Comparison of ENCODE assay signal across 15 cellular contexts in genomic region chr19:8631425-8631819, GRCh38. TPM values are rescaled to one million over a fixed set of nuclear protein-coding genes. Genes with fewer than 3 reads are reported as not detected.
DNase-seq lines count a peak whose midpoint lies in the region; ATAC-seq and TF ChIP-seq lines count a peak whose summit lies in the region.
"Had no signal": no experiment of that assay in that cellular context is flagged by ENCODE, and none has a peak within 500 bp of the region (broad histone marks: within the 10 kb centered on the region; RNA-seq: fewer than 3 reads in every experiment).

No MANE protein-coding gene starts in this region.

- H3K79me2 ChIP-seq in fibroblast of lung (ENCODE audit: control insufficient read depth, insufficient read depth, low read length), result no peaks in the 10 kb centered on the region

- no peak overlapping the region for H2BK120ac ChIP-seq in neuronal stem cell (ENCODE audit: low read depth, low read length)

- H3K79me1 ChIP-seq in neuronal stem cell (ENCODE audit: low read depth, low read length), result no peaks in the 10 kb centered on the region

- no peak overlapping the region for H2BK15ac ChIP-seq in neuronal stem cell (ENCODE audit: low read length)

- no peak overlapping the region for H4K8ac ChIP-seq in neuronal stem cell (ENCODE audit: low read depth, low read length)

- no peak overlapping the region for H3K4me2 ChIP-seq in fibroblast of lung (ENCODE audit: extremely low read depth, insufficient read depth, low read length)
- no peak overlapping the region for H3K4me2 ChIP-seq in neuronal stem cell (ENCODE audit: insufficient read depth, low read length, poor library complexity, severe bottlenecking)

- no CpG with 5 or more reads among the region's 11 CpGs for WGBS in neuronal stem cell (ENCODE audit: extremely low coverage in 2 of 2, insufficient read length in 2 of 2, insufficient replicate concordance in 1 of 2), 2 donors

- H3K9ac ChIP-seq in fibroblast of lung (ENCODE audit: insufficient read depth, low read length) (no peak overlapping the region), neuronal stem cell (ENCODE audit: low read depth, low read length, poor library complexity) (no peak overlapping the region)

- no peak overlapping the region for H3K4me3 Mint-ChIP-seq in stimulated activated effector memory CD8-positive, alpha-beta T cell treated with anti-CD3 and anti-CD28 coated beads, Interleukin-12 subunit alpha, Interleukin-12 subunit beta, amount 100 ng/mL, for 72 hours
- H3K4me3 Mint-ChIP-seq: activated CD8-positive, alpha-beta T cell treated with anti-CD3 and anti-CD28 coated beads for 36 hours; activated naive CD4-positive, alpha-beta T cell treated with anti-CD3 and anti-CD28 coated beads, Interleukin-2, amount 50 U/mL, for 24 hours had no signal

- no peak overlapping the region for H3K14ac ChIP-seq in neuronal stem cell (ENCODE audit: low read length)

- peak overlapping the region; percentile 11 for H3K18ac ChIP-seq in neuronal stem cell (ENCODE audit: low read length)

- ATAC-seq in HG03442 (IDR thresholded peaks at IDR 0.05; ENCODE audit: unreplicated experiment) (no peak), HG02759 (IDR thresholded peaks at IDR 0.05; ENCODE audit: unreplicated experiment) (no peak)
- ATAC-seq in stimulated activated effector memory CD8-positive, alpha-beta T cell treated with anti-CD3 and anti-CD28 coated beads, Interleukin-12 subunit alpha, Interleukin-12 subunit beta, amount 100 ng/mL, for 72 hours, result no peak
- ATAC-seq: activated CD8-positive, alpha-beta T cell treated with anti-CD3 and anti-CD28 coated beads for 36 hours had no signal

- H4K91ac ChIP-seq in neuronal stem cell (ENCODE audit: low read depth, low read length, poor library complexity), result no peak overlapping the region

- H3K27ac Mint-ChIP-seq in stimulated activated effector memory CD8-positive, alpha-beta T cell treated with anti-CD3 and anti-CD28 coated beads, Interleukin-12 subunit alpha, Interleukin-12 subunit beta, amount 100 ng/mL, for 72 hours, result no peak overlapping the region
- H3K27ac Mint-ChIP-seq: activated CD8-positive, alpha-beta T cell treated with anti-CD3 and anti-CD28 coated beads for 36 hours; activated naive CD4-positive, alpha-beta T cell treated with anti-CD3 and anti-CD28 coated beads, Interleukin-2, amount 50 U/mL, for 24 hours had no signal

- H3K36me3 Mint-ChIP-seq in stimulated activated effector memory CD8-positive, alpha-beta T cell treated with anti-CD3 and anti-CD28 coated beads, Interleukin-12 subunit alpha, Interleukin-12 subunit beta, amount 100 ng/mL, for 72 hours, result no peaks in the 10 kb centered on the region
- H3K36me3 Mint-ChIP-seq: activated naive CD4-positive, alpha-beta T cell treated with anti-CD3 and anti-CD28 coated beads, Interleukin-2, amount 50 U/mL, for 24 hours had no signal

- H3K27ac ChIP-seq in SJSA1, result peak overlapping the region; percentile 72
- no peak overlapping the region for H3K27ac ChIP-seq in fibroblast of lung (ENCODE audit: insufficient read depth, low read length)
- H3K27ac ChIP-seq in neuronal stem cell (replicated peaks; ENCODE audit: low read length), result peak overlapping the region; percentile 52

- no peaks in the 10 kb centered on the region for H4K20me1 ChIP-seq in fibroblast of lung (ENCODE audit: control insufficient read depth, extremely low read depth, insufficient read depth, low read length)

- H3K36me3 ChIP-seq in SJSA1, result no peaks in the 10 kb centered on the region
- no peaks in the 10 kb centered on the region for H3K36me3 ChIP-seq in fibroblast of lung (ENCODE audit: control insufficient read depth, insufficient read depth, low read length)
- no peaks in the 10 kb centered on the region for H3K36me3 ChIP-seq in neuronal stem cell (replicated peaks in 1 of 2; ENCODE audit: control insufficient read depth in 2 of 2, insufficient read depth in 2 of 2, low read length in 2 of 2)

- H3K4ac ChIP-seq in neuronal stem cell (ENCODE audit: low read length), result no peak overlapping the region

- H3K4me1 ChIP-seq in SJSA1 (replicated peaks), result peaks cover 40% of the 10 kb centered on the region
- no peaks in the 10 kb centered on the region for H3K4me1 ChIP-seq in fibroblast of lung (ENCODE audit: control insufficient read depth, extremely low read depth, insufficient read depth, low read length)
- peaks cover 0 to 11% of the 10 kb centered on the region in 2 donors for H3K4me1 ChIP-seq in neuronal stem cell (ENCODE audit: control insufficient read depth in 2 of 2, insufficient read depth in 1 of 2, low read depth in 1 of 2, low read length in 2 of 2)

- no peak overlapping the region for H2AK5ac ChIP-seq in neuronal stem cell (ENCODE audit: low read depth, low read length)

- H3K9me3 Mint-ChIP-seq in stimulated activated effector memory CD8-positive, alpha-beta T cell treated with anti-CD3 and anti-CD28 coated beads, Interleukin-12 subunit alpha, Interleukin-12 subunit beta, amount 100 ng/mL, for 72 hours, result no peaks in the 10 kb centered on the region
- H3K9me3 Mint-ChIP-seq: activated CD8-positive, alpha-beta T cell treated with anti-CD3 and anti-CD28 coated beads for 36 hours; activated naive CD4-positive, alpha-beta T cell treated with anti-CD3 and anti-CD28 coated beads, Interleukin-2, amount 50 U/mL, for 24 hours had no signal

- no peak for TF ChIP-seq CTCF in fibroblast of lung (conservative IDR thresholded peaks at IDR 0.05 in 1 of 2, IDR thresholded peaks at IDR 0.05 in 1 of 2; ENCODE audit: low read depth in 1 of 2, low read length in 2 of 2)

- DNase-seq in AG20443 (ENCODE audit: low spot score), result peak; percentile 40
- peak; percentile 95 to 96 for DNase-seq in SJSA1 (ENCODE audit: low read depth in 1 of 2, low spot score in 2 of 2)
- DNase-seq in fibroblast of lung (ENCODE audit: low read depth in 2 of 2), result peak; percentile 61 to 85
- DNase-seq in neuronal stem cell (ENCODE audit: low spot score), result peak; percentile 48
- no peak for DNase-seq in Kasumi-1 (lab: John Stamatoyannopoulos, UW)
- no peak for DNase-seq in stimulated activated effector memory CD8-positive, alpha-beta T cell treated with anti-CD3 and anti-CD28 coated beads, Interleukin-12 subunit alpha, Interleukin-12 subunit beta, amount 100 ng/mL, for 72 hours (ENCODE audit: low spot score in 2 of 2)
- DNase-seq: activated CD8-positive, alpha-beta T cell treated with anti-CD3 and anti-CD28 coated beads for 36 hours; erythroblast; NCI-H1048 had no signal

- H3K4me3 ChIP-seq in SJSA1 (peak overlapping the region; percentile 3; the same call in 1 of the 2 replicates), fibroblast of lung (replicated peaks in 1 of 4; ENCODE audit: control extremely low read depth in 1 of 4, insufficient read depth in 1 of 4, low read depth in 3 of 4, low read length in 4 of 4) (no peak overlapping the region), neuronal stem cell (ENCODE audit: low read length in 2 of 2) (no peak overlapping the region)

- no peaks in the 10 kb centered on the region for H3K27me3 ChIP-seq in SJSA1 (replicated peaks)
- H3K27me3 ChIP-seq in fibroblast of lung (ENCODE audit: control insufficient read depth, insufficient read depth, low read length), result no peaks in the 10 kb centered on the region
- no peaks in the 10 kb centered on the region for H3K27me3 ChIP-seq in neuronal stem cell (ENCODE audit: control insufficient read depth in 3 of 3, insufficient read depth in 3 of 3, low read depth in 1 of 3, low read length in 3 of 3)

- no peak overlapping the region for H2BK12ac ChIP-seq in neuronal stem cell (ENCODE audit: low read length)

- peaks cover 3% of the 10 kb centered on the region; the same call in 1 of the 2 replicates for H3K9me3 ChIP-seq in SJSA1 (replicated peaks)
- H3K9me3 ChIP-seq in fibroblast of lung (ENCODE audit: control insufficient read depth, insufficient read depth, low read depth, low read length), result no peaks in the 10 kb centered on the region
- H3K9me3 ChIP-seq in neuronal stem cell (replicated peaks in 1 of 2; ENCODE audit: control insufficient read depth in 2 of 2, insufficient read depth in 1 of 2, low read depth in 1 of 2, low read length in 2 of 2), result peaks cover 0 to 2% of the 10 kb centered on the region in 2 donors

- H2AFZ ChIP-seq in fibroblast of lung (ENCODE audit: low read length) (no peak overlapping the region), neuronal stem cell (ENCODE audit: low read length) (peak overlapping the region; percentile 88)

- H3K4me1 Mint-ChIP-seq in stimulated activated effector memory CD8-positive, alpha-beta T cell treated with anti-CD3 and anti-CD28 coated beads, Interleukin-12 subunit alpha, Interleukin-12 subunit beta, amount 100 ng/mL, for 72 hours, result no peaks in the 10 kb centered on the region

- H3K23ac ChIP-seq in neuronal stem cell (ENCODE audit: low read depth, low read length, poor library complexity), result no peak overlapping the region

- no peak overlapping the region for H2BK5ac ChIP-seq in neuronal stem cell (ENCODE audit: low read length)

RNA-seq across cellular contexts. Expression of gene NFILZ, which starts 1.0 kb away (rescaled TPM):
- total RNA-seq in SJSA1 (2014; rRNA removed; shearing (Covaris generic)), result not detected in 2 replicates
- total RNA-seq in fibroblast of lung, result not detected in 2 replicates
- polyA plus RNA-seq in fibroblast of lung, result not detected in 2 replicates
- polyA plus RNA-seq in fibroblast of lung (2012), result not detected in 2 replicates
- polyA minus RNA-seq in fibroblast of lung (ENCODE audit: low replicate concordance), result not detected in 2 replicates
- polyA plus RNA-seq in neuronal stem cell (2013, experiment 1 of 2), result not detected
- not detected for polyA plus RNA-seq in neuronal stem cell (2013, experiment 2 of 2)
- total RNA-seq: activated CD8-positive, alpha-beta T cell treated with anti-CD3 and anti-CD28 coated beads for 36 hours; kidney epithelial cell; pulmonary artery endothelial cell had no signal
- polyA plus RNA-seq: BJ had no signal

RNA-seq across cellular contexts. Expression of gene ADAMTS10, which starts 20.9 kb away (rescaled TPM):
- total RNA-seq in SJSA1 (2014; rRNA removed; shearing (Covaris generic)), result 6.0 and 6.3 TPM in 2 replicates
- total RNA-seq in fibroblast of lung, result 11.2 and 13.1 TPM in 2 replicates
- polyA plus RNA-seq in fibroblast of lung, result 0.81 and 2.0 TPM in 2 replicates
- polyA plus RNA-seq in fibroblast of lung (2012), result 0.97 and 3.3 TPM in 2 replicates
- polyA minus RNA-seq in fibroblast of lung (ENCODE audit: low replicate concordance), result 3.6 and 15.7 TPM in 2 replicates
- 5.3 TPM for polyA plus RNA-seq in neuronal stem cell (2013, experiment 1 of 2)
- 4.6 TPM for polyA plus RNA-seq in neuronal stem cell (2013, experiment 2 of 2)

RNA-seq across cellular contexts. Expression of gene MYO1F, which starts 54.2 kb away (rescaled TPM):
- total RNA-seq in SJSA1 (2014; rRNA removed; shearing (Covaris generic)), result 0.37 and 0.94 TPM in 2 replicates
- total RNA-seq in fibroblast of lung, result under 0.01 and 0.17 TPM in 2 replicates
- 0.03 and 0.08 TPM in 2 replicates for polyA plus RNA-seq in fibroblast of lung
- 0.67 and 0.83 TPM in 2 replicates for polyA plus RNA-seq in fibroblast of lung (2012)
- 1.5 TPM in 1 of 2 replicates, not detected in the other for polyA minus RNA-seq in fibroblast of lung (ENCODE audit: low replicate concordance)
- polyA plus RNA-seq in neuronal stem cell (2013, experiment 1 of 2), result 0.11 TPM
- polyA plus RNA-seq in neuronal stem cell (2013, experiment 2 of 2), result 0.11 TPM

Comparison
In these comparisons a context has a peak if more than half of its experiments do, and no peak if none do; other contexts are left out.
1. DNase-seq: peak in AG20443 (single experiment), SJSA1 (2 of 2), fibroblast of lung (2 of 2) and neuronal stem cell (single experiment); none in Kasumi-1 (0 of 2) and stimulated activated effector memory CD8-positive, alpha-beta T cell treated with anti-CD3 and anti-CD28 coated beads, Interleukin-12 subunit alpha, Interleukin-12 subunit beta, amount 100 ng/mL, for 72 hours (0 of 2).